In the genomic region with DNA sequence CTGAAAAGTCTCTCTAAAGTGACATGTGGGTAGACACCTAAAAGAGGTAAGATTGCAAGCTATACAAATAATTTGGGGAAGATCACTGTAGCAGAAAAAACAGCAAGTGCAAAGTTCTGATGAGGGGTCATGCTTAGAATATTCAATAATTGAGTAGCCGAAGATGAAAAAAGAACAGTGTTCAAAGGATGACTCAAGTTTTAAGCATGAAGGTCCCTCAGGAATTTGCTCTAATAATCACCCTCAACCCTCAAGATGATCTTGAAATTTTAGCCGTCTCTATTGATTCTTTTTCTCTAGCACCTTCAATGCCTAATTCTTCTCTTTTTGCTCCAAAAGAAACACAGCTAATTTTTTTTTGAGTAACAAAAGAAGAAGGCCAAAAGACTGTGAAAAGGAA, we compare ENCODE assay signal across 16 cellular contexts.
"Had no signal": no experiment of that assay in that cellular context is flagged by ENCODE, and none has a peak within 500 bp of the region (broad histone marks: within the 10 kb centered on the region; RNA-seq: fewer than 3 reads in every experiment).

No MANE protein-coding gene starts in this region.

- H3K4me3 ChIP-seq: tibial artery, uterus had no signal

- H3K27me3 ChIP-seq: tibial artery, uterus had no signal

- DNase-seq: activated B cell treated with CpG ODN at 0.5 μM for 24 hours; activated CD4-positive, alpha-beta T cell treated with anti-CD3 and anti-CD28 coated beads, Interleukin-2, amount 10 ng/mL, durations not matched to agents 24 days and 14 days; activated CD8-positive, alpha-beta memory T cell treated with anti-CD3 and anti-CD28 coated beads, Interleukin-2, amount 50 U/mL, for 48 hours; activated gamma-delta T cell treated with Interleukin-2 at 50 U/mL for 16 hours; activated naive CD8-positive, alpha-beta T cell treated with anti-CD3 and anti-CD28 coated beads for 36 hours; amygdala; erythroblast; hypothalamus; nucleus accumbens; posterior cingulate gyrus; stimulated activated CD4-positive, alpha-beta T cell treated with anti-CD3 and anti-CD28 coated beads, Interleukin-15, amount 100 ng/mL, for 24 hours; stimulated activated CD4-positive, alpha-beta T cell treated with anti-CD3 and anti-CD28 coated beads, Interleukin-4, amount 100 ng/mL, for 1 hour; stimulated activated naive B cell treated with anti-CD40 and anti-IgM and Interleukin-4, amounts not matched to agents 10 μg/mL and 1 μg/mL and 100 μg/mL, for 72 hours; T-helper 17 cell; tibial artery; uterus had no signal

- H3K27ac ChIP-seq: tibial artery, uterus had no signal

- H3K4me1 ChIP-seq: tibial artery, uterus had no signal

- ATAC-seq: stimulated activated naive B cell treated with anti-CD40 and anti-IgM and Interleukin-4, amounts not matched to agents 10 μg/mL and 1 μg/mL and 100 μg/mL, for 72 hours; T-helper 17 cell had no signal

- H3K9me3 ChIP-seq: uterus had no signal

- H3K36me3 ChIP-seq: tibial artery, uterus had no signal
